8 cellular contexts compared by ENCODE assay signal in genomic region chr19:35901854-35902661, GRCh38. TPM values are rescaled to one million over a fixed set of nuclear protein-coding genes. Genes with fewer than 3 reads are reported as not detected.
A peak's percentile ranks its signal among the peaks of the same experiment; 100 is the strongest.
DNase-seq lines count a peak whose midpoint lies in the region; ATAC-seq and TF ChIP-seq lines count a peak whose summit lies in the region.

Gene HCST (plus strand): TSS chr19:35902529. CDS start chr19:35902594, 65 bp downstream.

- no peak for ATAC-seq in Panc1
- no peak for ATAC-seq in lower lobe of right lung
- no peak for ATAC-seq in aorta (ENCODE audit: low FRiP score)
- ATAC-seq in HG02852 (IDR thresholded peaks at IDR 0.05; ENCODE audit: unreplicated experiment): no peak
- ATAC-seq in HG02885 (IDR thresholded peaks at IDR 0.05; ENCODE audit: poor library complexity, unreplicated experiment): no peak

- H3K9me3 ChIP-seq in Panc1 (ENCODE audit: control insufficient read depth, insufficient read depth, low read depth, low read length): no peaks in the 10 kb centered on the region
- H3K9me3 ChIP-seq in lower lobe of right lung: no peaks in the 10 kb centered on the region
- no peaks in the 10 kb centered on the region for H3K9me3 ChIP-seq in aorta (ENCODE audit: control insufficient read depth, low read length)

- in situ Hi-C loops in Panc1 (cut with HindIII; ENCODE audit: low pct_unique_long_range_greater_than_20kb, low sequenced_read_pairs) (loop anchor here (10.0 kb wide), 1 partner anchor 67 kb away; no protein-coding TSS in a partner anchor), astrocyte of the spinal cord (cut with HindIII; ENCODE audit: low sequenced_read_pairs) (no loop called here)

- intact Hi-C loops in Panc1 (cut with micrococcal nuclease; ENCODE audit: unreplicated experiment) (no loop called here), lower lobe of right lung (cut with DNase I) (no loop called here), aorta (cut with DNase I) (loop anchor here in 1 of 2 donors (2.0 kb wide), 1 partner anchor 29 kb away; no protein-coding TSS in a partner anchor)

- 66 to 70% methylated on average over 6 of the region's 6 CpGs for WGBS in aorta, 2 donors

- DNase-seq in activated CD4-positive, alpha-beta T cell treated with anti-CD3 and anti-CD28 coated beads for 1 hour: peak; percentile 33
- no peak for DNase-seq in activated CD4-positive, alpha-beta T cell treated with anti-CD3 and anti-CD28 coated beads, Interleukin-2, amount 50 U/mL, for 1 hour
- DNase-seq in Panc1 (ENCODE audit: low read depth, low spot score): no peak
- DNase-seq in astrocyte of the spinal cord (ENCODE audit: low read depth, low spot score): peak; percentile 5
- peak; percentile 45 for DNase-seq in lower lobe of right lung
- peak in 1 of 2 donors; percentile 69 for DNase-seq in aorta

- peak within 1 kb of the TSS; percentile 36 to 90 for H3K4me3 ChIP-seq in Panc1 (ENCODE audit: low read depth in 2 of 2, low read length in 2 of 2)
- peak within 1 kb of the TSS; percentile 24 for H3K4me3 ChIP-seq in astrocyte of the spinal cord (ENCODE audit: low read depth, low read length)
- peak within 1 kb of the TSS; percentile 80 for H3K4me3 ChIP-seq in lower lobe of right lung
- H3K4me3 ChIP-seq in aorta (ENCODE audit: low read length in 2 of 2): no peak within 1 kb of the TSS

- no peaks in the 10 kb centered on the region for H3K27me3 ChIP-seq in Panc1 (ENCODE audit: control insufficient read depth, insufficient read depth, low read length)
- no peaks in the 10 kb centered on the region for H3K27me3 ChIP-seq in lower lobe of right lung (ENCODE audit: low read depth)
- H3K27me3 ChIP-seq in aorta (ENCODE audit: control insufficient read depth in 1 of 2, insufficient read depth in 2 of 2, low read length in 1 of 2): no peaks in the 10 kb centered on the region

- no peaks in the 10 kb centered on the region for H3K36me3 ChIP-seq in Panc1 (ENCODE audit: control insufficient read depth, insufficient read depth, low read length)
- H3K36me3 ChIP-seq in lower lobe of right lung: peaks cover 10% of the 10 kb centered on the region
- H3K36me3 ChIP-seq in aorta (ENCODE audit: control insufficient read depth in 1 of 2, insufficient read depth in 2 of 2, low read length in 1 of 2): no peaks in the 10 kb centered on the region

- CTCF ChIA-PET in Panc1 (lab: Charles Lee): no interaction called here

- H3K27ac ChIP-seq in Panc1 (ENCODE audit: low read length) (peak within 1 kb of the TSS; percentile 36; the same call in 1 of the 2 replicates), lower lobe of right lung (peak within 1 kb of the TSS; percentile 86), aorta (ENCODE audit: low read depth in 1 of 2, low read length in 2 of 2) (no peak within 1 kb of the TSS)

- H3K4me1 ChIP-seq in Panc1 (ENCODE audit: control insufficient read depth, insufficient read depth, low read length): peaks cover 23% of the 10 kb centered on the region
- peaks cover 54% of the 10 kb centered on the region for H3K4me1 ChIP-seq in lower lobe of right lung
- no peaks in the 10 kb centered on the region for H3K4me1 ChIP-seq in aorta (ENCODE audit: control insufficient read depth in 1 of 2, insufficient read depth in 2 of 2, low read length in 2 of 2)

- POLR2A ChIA-PET in Panc1 (lab: Charles Lee): interaction anchor here (0.6 kb wide), 1 partner anchor 824 kb away, joined by 3 read pairs; no protein-coding TSS in a partner anchor

- no TSS peak for BruUV-seq in Panc1 (replicated peaks; lab: Mats Ljungman, UMichigan)

- TF ChIP-seq CTCF in Panc1 (IDR thresholded peaks at IDR 0.05): no peak
- TF ChIP-seq CTCF in astrocyte of the spinal cord (IDR thresholded peaks at IDR 0.05; ENCODE audit: low read depth, low read length): no peak
- no peak for TF ChIP-seq CTCF in lower lobe of right lung (IDR thresholded peaks at IDR 0.05)

RNA-seq across cellular contexts. Expression of gene HCST, which starts in this region (rescaled TPM):
- total RNA-seq in Panc1 (2021; ENCODE audit: unreplicated experiment) (2.9 TPM), lower lobe of right lung (43.3 TPM), aorta (10 to 100 TPM; 18.7 TPM)
- polyA plus RNA-seq in Panc1 (2012; ENCODE audit: insufficient read length): 4.7 TPM
- polyA plus RNA-seq in aorta: 10 to 100 TPM in 1 of 2 donors, 1 to 10 TPM in 1; 7.3 to 20.9 TPM

Comparison
In these comparisons a context has a peak if more than half of its experiments do, and no peak if none do; other contexts are left out.
1. DNase-seq: peak in activated CD4-positive, alpha-beta T cell treated with anti-CD3 and anti-CD28 coated beads for 1 hour (single experiment), astrocyte of the spinal cord (single experiment) and lower lobe of right lung (single experiment); none in activated CD4-positive, alpha-beta T cell treated with anti-CD3 and anti-CD28 coated beads, Interleukin-2, amount 50 U/mL, for 1 hour (single experiment) and Panc1 (single experiment).
2. H3K27ac ChIP-seq: peak in Panc1 (single experiment) and lower lobe of right lung (single experiment); none in aorta (0 of 2).
3. H3K4me3 ChIP-seq: peak in Panc1 (2 of 2), astrocyte of the spinal cord (single experiment) and lower lobe of right lung (single experiment); none in aorta (0 of 2).